ENCODE assay signal across 8 cellular contexts in the genomic region with DNA sequence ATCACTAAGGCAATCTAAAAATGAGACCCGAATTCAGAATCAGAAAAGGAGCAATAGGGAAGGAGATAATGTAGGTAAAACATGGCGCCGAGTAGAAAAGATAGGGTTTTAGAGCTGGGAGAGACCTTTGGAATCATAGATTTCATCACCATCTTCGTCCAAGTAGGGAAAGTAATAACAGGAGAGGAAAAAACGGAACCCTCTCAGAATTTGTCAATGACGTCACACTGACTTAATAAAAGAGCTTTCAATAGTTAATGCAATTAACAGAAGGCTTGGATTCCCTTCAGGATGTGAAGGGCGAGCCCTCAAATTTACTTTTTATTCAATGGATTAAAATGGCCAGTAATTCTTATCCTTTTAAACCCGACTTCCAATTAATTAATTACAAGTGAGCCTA. TPM values are rescaled to one million over a fixed set of nuclear protein-coding genes. Genes with fewer than 3 reads are reported as not detected.
DNase-seq lines count a peak whose midpoint lies in the region; ATAC-seq and TF ChIP-seq lines count a peak whose summit lies in the region.

No MANE protein-coding gene starts in this region.

- no peak for ATAC-seq in activated naive CD8-positive, alpha-beta T cell treated with anti-CD3 and anti-CD28 coated beads, Interleukin-2, amount 10 ng/mL, durations not matched to agents 7 days and 5 days (ENCODE audit: low read depth)
- ATAC-seq in left lung, result no peak
- no peak for ATAC-seq in HG02970 (IDR thresholded peaks at IDR 0.05; ENCODE audit: low FRiP score, unreplicated experiment)

- intact Hi-C loops in left lung (cut with DNase I) (no loop called here), testis (cut with DNase I; ENCODE audit: low total_unique reads) (no loop called here)

- no peak for DNase-seq in activated T-cell treated with anti-CD3 and anti-CD28 coated beads, Interleukin-2, amount 50 U/mL, for 24 hours
- DNase-seq in activated T-cell treated with anti-CD3 and anti-CD28 coated beads, Interleukin-2, amount 50 U/mL, for 1 hour, result no peak
- DNase-seq in activated naive CD8-positive, alpha-beta T cell treated with anti-CD3 and anti-CD28 coated beads, Interleukin-2, amount 10 ng/mL, durations not matched to agents 7 days and 5 days, result no peak
- no peak for DNase-seq in left lung
- DNase-seq in testis, result no peak
- no peak for DNase-seq in middle frontal gyrus (ENCODE audit: extremely low spot score, low spot score)
- no peak for DNase-seq in iPS-NIHi7 (ENCODE audit: extremely low spot score)

- H3K27ac ChIP-seq in left lung (peak overlapping the region; percentile 91 to 94), testis (peak overlapping the region; percentile 90 to 98)

- H3K36me3 ChIP-seq in left lung (no peaks in the 10 kb centered on the region), testis (ENCODE audit: low read depth, missing control alignments) (no peaks in the 10 kb centered on the region)

- H3K4me1 ChIP-seq in left lung, result peaks cover 16 to 32% of the 10 kb centered on the region in 2 donors
- H3K4me1 ChIP-seq in testis, result peaks cover 4% of the 10 kb centered on the region

- peaks cover 34% of the 10 kb centered on the region for H3K4me1 Mint-ChIP-seq in activated T-cell treated with anti-CD3 and anti-CD28 coated beads, Interleukin-2, amount 50 U/mL, for 24 hours (ENCODE audit: low read depth)
- peaks cover 16% of the 10 kb centered on the region for H3K4me1 Mint-ChIP-seq in activated naive CD8-positive, alpha-beta T cell treated with anti-CD3 and anti-CD28 coated beads, Interleukin-2, amount 10 ng/mL, durations not matched to agents 7 days and 5 days

- H3K9me3 ChIP-seq in left lung, result no peaks in the 10 kb centered on the region
- H3K9me3 ChIP-seq in testis, result no peaks in the 10 kb centered on the region

- H3K27me3 Mint-ChIP-seq in activated T-cell treated with anti-CD3 and anti-CD28 coated beads, Interleukin-2, amount 50 U/mL, for 24 hours, result peaks cover 9% of the 10 kb centered on the region
- H3K27me3 Mint-ChIP-seq in activated naive CD8-positive, alpha-beta T cell treated with anti-CD3 and anti-CD28 coated beads, Interleukin-2, amount 10 ng/mL, durations not matched to agents 7 days and 5 days, result peaks cover 12% of the 10 kb centered on the region

- H3K36me3 Mint-ChIP-seq in activated T-cell treated with anti-CD3 and anti-CD28 coated beads, Interleukin-2, amount 50 U/mL, for 24 hours (ENCODE audit: low read depth), result peaks cover 7% of the 10 kb centered on the region
- peaks cover 3% of the 10 kb centered on the region for H3K36me3 Mint-ChIP-seq in activated naive CD8-positive, alpha-beta T cell treated with anti-CD3 and anti-CD28 coated beads, Interleukin-2, amount 10 ng/mL, durations not matched to agents 7 days and 5 days

- no peak overlapping the region for H3K27ac Mint-ChIP-seq in activated T-cell treated with anti-CD3 and anti-CD28 coated beads, Interleukin-2, amount 50 U/mL, for 24 hours
- no peak overlapping the region for H3K27ac Mint-ChIP-seq in activated naive CD8-positive, alpha-beta T cell treated with anti-CD3 and anti-CD28 coated beads, Interleukin-2, amount 10 ng/mL, durations not matched to agents 7 days and 5 days

- H3K9me3 Mint-ChIP-seq in activated T-cell treated with anti-CD3 and anti-CD28 coated beads, Interleukin-2, amount 50 U/mL, for 24 hours, result no peaks in the 10 kb centered on the region
- no peaks in the 10 kb centered on the region for H3K9me3 Mint-ChIP-seq in activated naive CD8-positive, alpha-beta T cell treated with anti-CD3 and anti-CD28 coated beads, Interleukin-2, amount 10 ng/mL, durations not matched to agents 7 days and 5 days

- no peak for TF ChIP-seq POLR2A in testis (IDR thresholded peaks at IDR 0.05)

- H3K4me3 Mint-ChIP-seq in activated T-cell treated with anti-CD3 and anti-CD28 coated beads, Interleukin-2, amount 50 U/mL, for 24 hours, result peak overlapping the region; percentile 97
- peak overlapping the region; percentile 100 for H3K4me3 Mint-ChIP-seq in activated naive CD8-positive, alpha-beta T cell treated with anti-CD3 and anti-CD28 coated beads, Interleukin-2, amount 10 ng/mL, durations not matched to agents 7 days and 5 days

- H3K27me3 ChIP-seq in left lung, result no peaks in the 10 kb centered on the region
- no peaks in the 10 kb centered on the region for H3K27me3 ChIP-seq in testis

- H3K4me3 ChIP-seq in left lung, result peak overlapping the region; percentile 93 to 94
- peak overlapping the region; percentile 82 to 100 for H3K4me3 ChIP-seq in testis

- POLR2A ChIA-PET in activated naive CD8-positive, alpha-beta T cell treated with anti-CD3 and anti-CD28 coated beads, Interleukin-2, amount 10 ng/mL, durations not matched to agents 7 days and 5 days (lab: Charles Lee), result interaction anchor here (0.5 to 0.6 kb wide), 2 partner anchors 184 to 343 kb away, joined by 3 to 4 read pairs; no protein-coding TSS in a partner anchor

- TF ChIP-seq CTCF in left lung (IDR thresholded peaks at IDR 0.05) (no peak), testis (IDR thresholded peaks at IDR 0.05) (no peak)

- WGBS in testis, 2 donors, result 45 to 53% methylated on average over 8 of the region's 8 CpGs

RNA-seq across cellular contexts. Expression of a gene that starts 1.0 kb away (rescaled TPM):
- 10 to 100 TPM; 15.4 to 19.4 TPM for total RNA-seq in activated naive CD8-positive, alpha-beta T cell treated with anti-CD3 and anti-CD28 coated beads, Interleukin-2, amount 10 ng/mL, durations not matched to agents 7 days and 5 days
- total RNA-seq in left lung (10 to 100 TPM; 16.9 to 19.1 TPM), testis (10 to 100 TPM; 38.8 to 49.4 TPM)
- 36.6 TPM for polyA plus RNA-seq in testis (ENCODE audit: insufficient read depth, low read depth, low replicate concordance)
